ENCODE assay signal across 11 cellular contexts in the genomic region with DNA sequence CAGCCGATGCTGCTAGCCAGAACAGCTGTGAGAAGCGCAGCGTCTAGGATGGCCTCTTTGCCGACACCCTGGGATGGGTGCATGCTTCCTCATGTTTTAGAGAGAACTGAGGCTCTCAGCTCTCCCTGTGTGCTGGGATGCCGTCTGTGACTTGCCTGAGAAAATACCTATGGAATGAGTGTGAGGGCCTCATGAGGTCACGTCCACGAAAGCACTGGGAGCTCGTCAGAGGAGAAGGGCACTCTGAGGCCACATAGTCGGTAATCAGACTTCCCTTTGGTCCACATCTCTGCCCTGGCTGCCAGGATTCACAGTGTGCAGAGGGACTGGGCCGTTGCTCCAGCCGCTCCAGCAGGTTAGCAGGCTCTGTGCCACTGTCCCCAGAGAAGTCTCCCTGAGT. TPM values are rescaled to one million over a fixed set of nuclear protein-coding genes. Genes with fewer than 3 reads are reported as not detected.
DNase-seq lines count a peak whose midpoint lies in the region; ATAC-seq, FAIRE-seq and TF ChIP-seq lines count a peak whose summit lies in the region.
"Had no signal": no experiment of that assay in that cellular context is flagged by ENCODE, and none has a peak within 500 bp of the region (broad histone marks: within the 10 kb centered on the region; RNA-seq: fewer than 3 reads in every experiment).

No MANE protein-coding gene starts in this region.

- H4K91ac ChIP-seq in IMR-90 (ENCODE audit: insufficient read depth, low read depth, low read length) = peak overlapping the region; percentile 83

- peak overlapping the region; percentile 51 for H2BK15ac ChIP-seq in IMR-90 (ENCODE audit: low read depth, low read length)

- intact Hi-C loops in IMR-90 (cut with micrococcal nuclease) (loop anchor here (5.0 kb wide), 1 partner anchor 47 kb away; no protein-coding TSS in a partner anchor), left colon (cut with DNase I, micrococcal nuclease) (no loop called here)

- H3K9me3 ChIP-seq in A549 (no peaks in the 10 kb centered on the region), IMR-90 (ENCODE audit: control insufficient read depth, insufficient read depth, low read length) (no peaks in the 10 kb centered on the region)
- H3K9me3 ChIP-seq: prostate gland, testis had no signal

- peak; percentile 75 to 83 for ATAC-seq in A549
- ATAC-seq in IMR-90 (ENCODE audit: low read depth) = peak; percentile 77
- ATAC-seq in HG03025 (IDR thresholded peaks at IDR 0.05; ENCODE audit: low FRiP score, unreplicated experiment) = no peak
- no peak for ATAC-seq in left colon

- peak overlapping the region; percentile 72 for H3K14ac ChIP-seq in IMR-90 (replicated peaks; ENCODE audit: low read depth, low read length)

- peaks cover 58 to 91% of the 10 kb centered on the region in 2 experiments for H3K79me1 ChIP-seq in IMR-90 (ENCODE audit: low read depth in 1 of 2, low read length in 2 of 2)

- BruUV-seq in IMR-90 (replicated peaks; lab: Mats Ljungman, UMichigan) = no TSS peak

- H4K5ac ChIP-seq in IMR-90 (ENCODE audit: low read depth, low read length) = peak overlapping the region; percentile 68

- TF ChIP-seq RAD21 in A549 (conservative IDR thresholded peaks at IDR 0.05 in 1 of 2, IDR thresholded peaks at IDR 0.05 in 1 of 2) (no peak), IMR-90 (IDR thresholded peaks at IDR 0.05; ENCODE audit: low read length) (peak; percentile 17)

- POLR2A ChIA-PET in A549 (lab: Yijun Ruan, JAX) = interaction anchor here (0.6 to 1.0 kb wide), 2 partner anchors 21 to 62 kb away, joined by 3 to 6 read pairs; no protein-coding TSS in a partner anchor
- POLR2A ChIA-PET in IMR-90 (lab: Charles Lee; ENCODE audit: unreplicated experiment) = no interaction called here

- H3K27me3 ChIP-seq in IMR-90 (ENCODE audit: control insufficient read depth, insufficient read depth, low read length) = no peaks in the 10 kb centered on the region
- H3K27me3 ChIP-seq: testis had no signal

- H3K4me3 ChIP-seq in A549 = no peak overlapping the region
- no peak overlapping the region for H3K4me3 ChIP-seq in IMR-90 (ENCODE audit: insufficient read depth, low read depth, low read length)
- no peak overlapping the region for H3K4me3 ChIP-seq in coronary artery
- H3K4me3 ChIP-seq: prostate gland, testis had no signal

- WGBS in A549 (ENCODE audit: missing lambda C conversion rate) = 9% methylated on average over 6 of the region's 11 CpGs
- WGBS in IMR-90 (ENCODE audit: extremely low coverage in 2 of 2, insufficient read length in 1 of 2), 2 experiments = 0% methylated on average over 1 of the region's 11 CpGs; no CpG with 5 or more reads in 1 of the 2 experiments

- H3K18ac ChIP-seq in IMR-90 (ENCODE audit: low read depth, low read length) = peak overlapping the region; percentile 62

- H2AFZ ChIP-seq in IMR-90 (replicated peaks; ENCODE audit: low read length, poor library complexity) = peak overlapping the region; percentile 33

- H2BK20ac ChIP-seq in IMR-90 (ENCODE audit: low read depth, low read length) = peak overlapping the region; percentile 77

- peak overlapping the region; percentile 29 for H3K9ac ChIP-seq in IMR-90 (ENCODE audit: low read depth, low read length)

- peak overlapping the region; percentile 87 for H2BK120ac ChIP-seq in IMR-90 (ENCODE audit: low read depth, low read length)

- H2BK5ac ChIP-seq in IMR-90 (ENCODE audit: low read depth, low read length, poor library complexity, severe bottlenecking) = peak overlapping the region; percentile 86

- peak overlapping the region; percentile 92 for H3K4me2 ChIP-seq in A549
- H3K4me2 ChIP-seq in IMR-90 (ENCODE audit: low read depth, low read length) = peak overlapping the region; percentile 58

- peak overlapping the region; percentile 72 to 84 for H4K8ac ChIP-seq in IMR-90 (ENCODE audit: low read depth in 2 of 2, low read length in 2 of 2)

- TF ChIP-seq POLR2A in A549 (IDR thresholded peaks at IDR 0.05; ENCODE audit: low read length) (peak; percentile 16; the same call in 1 of the 2 replicates), IMR-90 (IDR thresholded peaks at IDR 0.05; ENCODE audit: low read depth, low read length) (peak; percentile 87)

- peak overlapping the region; percentile 68 for H2AK5ac ChIP-seq in IMR-90 (ENCODE audit: low read depth, low read length)

- in situ Hi-C loops in IMR-90 (cut with MboI; ENCODE audit: low sequenced_read_pairs) = loop anchor here (5.0 kb wide), 1 partner anchor 57 kb away; no protein-coding TSS in a partner anchor

- H3K4ac ChIP-seq in IMR-90 (ENCODE audit: low read depth, low read length) = peak overlapping the region; percentile 94

- H2AK9ac ChIP-seq in IMR-90 (replicated peaks; ENCODE audit: low read depth, low read length, poor library complexity) = peak overlapping the region; percentile 47

- peak overlapping the region; percentile 87 to 93 for H3K27ac ChIP-seq in A549
- H3K27ac ChIP-seq in IMR-90 (ENCODE audit: insufficient read depth, low read length) = peak overlapping the region; percentile 81
- peak overlapping the region; percentile 15 to 48 for H3K27ac ChIP-seq in coronary artery
- H3K27ac ChIP-seq: prostate gland, testis had no signal

- TF ChIP-seq EP300 in A549 (IDR thresholded peaks at IDR 0.05) = peak; percentile 19 to 36; a peak in 2 of 5 replicates

- no peak for TF ChIP-seq CTCF in A549 (IDR thresholded peaks at IDR 0.05)
- no peak for TF ChIP-seq CTCF in IMR-90 (conservative IDR thresholded peaks at IDR 0.05; ENCODE audit: low read depth, low read length)
- no peak for TF ChIP-seq CTCF in coronary artery (IDR thresholded peaks at IDR 0.05)

- dilution Hi-C loops in IMR-90 (cut with HindIII; ENCODE audit: low sequenced_read_pairs, unreplicated experiment) = no loop called here

- peaks cover 41% of the 10 kb centered on the region for H3K9me1 ChIP-seq in IMR-90 (ENCODE audit: insufficient read depth, low read length)

- peaks cover 16% of the 10 kb centered on the region; the same call in 1 of the 2 replicates for H4K20me1 ChIP-seq in IMR-90 (ENCODE audit: insufficient read depth, low read length)

- H3K36me3 ChIP-seq in IMR-90 (ENCODE audit: control insufficient read depth, insufficient read depth, low read length) = no peaks in the 10 kb centered on the region
- H3K36me3 ChIP-seq: prostate gland had no signal

- no peak for FAIRE-seq in A549 (lab: Jason Lieb, UNC)

- H3K23ac ChIP-seq in IMR-90 (ENCODE audit: low read depth, low read length) = peak overlapping the region; percentile 82

- CTCF ChIA-PET in A549 (lab: Yijun Ruan, JAX) = interaction anchor here (1.5 kb wide), 1 partner anchor 26 kb away, joined by 4 read pairs; no protein-coding TSS in a partner anchor
- CTCF ChIA-PET in IMR-90 (lab: Yijun Ruan, JAX) = no interaction called here

- H3K4me1 ChIP-seq in A549 (peaks cover 78% of the 10 kb centered on the region), IMR-90 (ENCODE audit: control insufficient read depth, insufficient read depth, low read length) (peaks cover 43% of the 10 kb centered on the region)
- H3K4me1 ChIP-seq: testis had no signal

- DNase-seq in A549 (ENCODE audit: low read depth in 1 of 2, low spot score in 1 of 2) (peak; percentile 58 to 89), IMR-90 (peak; percentile 99), coronary artery (ENCODE audit: low spot score) (no peak), lung microvascular endothelial cell (ENCODE audit: low read depth in 2 of 2) (peak; percentile 76 to 85), NCI-H2029 (lab: John Stamatoyannopoulos, UW) (no peak), NCI-H146 (lab: John Stamatoyannopoulos, UW) (no peak), left colon (no peak)
- DNase-seq: activated CD8-positive, alpha-beta memory T cell treated with anti-CD3 and anti-CD28 coated beads for 24 hours; testis had no signal

- peak overlapping the region; percentile 60 for H3K56ac ChIP-seq in IMR-90 (ENCODE audit: extremely low read depth, insufficient read depth, low read length)

TF ChIP-seq in A549, 52 proteins besides CTCF, POLR2A, EP300 and RAD21 (continues in another document):
- no peak for TF ChIP-seq POLR2AphosphoS2 (conservative IDR thresholded peaks at IDR 0.05; ENCODE audit: low read length)
- no peak for TF ChIP-seq HOXB5 (CRISPR knock-in tag; IDR thresholded peaks at IDR 0.05)
- TF ChIP-seq, protein P1, sequence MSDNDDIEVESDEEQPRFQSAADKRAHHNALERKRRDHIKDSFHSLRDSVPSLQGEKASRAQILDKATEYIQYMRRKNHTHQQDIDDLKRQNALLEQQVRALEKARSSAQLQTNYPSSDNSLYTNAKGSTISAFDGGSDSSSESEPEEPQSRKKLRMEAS (IDR thresholded peaks at IDR 0.05) = peak; percentile 47

TF ChIP-seq in IMR-90, 13 proteins besides CTCF, POLR2A, EP300 and RAD21 (continues in another document):
- TF ChIP-seq MXI1 (IDR thresholded peaks at IDR 0.05; ENCODE audit: borderline replicate concordance, low read depth, low read length) (peak; percentile 39; the same call in 1 of the 2 replicates), FOS (IDR thresholded peaks at IDR 0.05; ENCODE audit: low read depth, low read length) (peak; percentile 92), CHD1 (IDR thresholded peaks at IDR 0.05; ENCODE audit: low read depth, low read length) (no peak), MAFK (IDR thresholded peaks at IDR 0.05; ENCODE audit: low read depth, low read length) (no peak), BHLHE40 (IDR thresholded peaks at IDR 0.05; ENCODE audit: low read depth, low read length) (no peak; the same call in 1 of the 2 replicates), NFE2L2 (IDR thresholded peaks at IDR 0.05; ENCODE audit: low read depth, low read length) (no peak), SMC3 (IDR thresholded peaks at IDR 0.05; ENCODE audit: low read depth, low read length) (peak; percentile 13; the same call in 1 of the 2 replicates), CEBPB (IDR thresholded peaks at IDR 0.05; ENCODE audit: low read depth, low read length) (no peak)

RNA-seq across cellular contexts. Expression of a gene that starts 54.6 kb away (rescaled TPM):
- 18.7 and 20.5 TPM in 2 replicates for polyA plus RNA-seq in A549 (2011; rRNA removed)
- 13.3 and 17.7 TPM in 2 replicates for polyA plus RNA-seq in A549 (2012; cell fraction: cytosol; rRNA removed)
- polyA plus RNA-seq in A549 (2012; cell fraction: nucleus; rRNA removed) = 74.0 and 74.6 TPM in 2 replicates
- 30.1 to 35.1 TPM (median 30.3 TPM) in 3 replicates for polyA plus RNA-seq in A549 (2017; fragmentation: RNase III; extraction: RNeasy Plus Mini Kit Qiagen cat#74134 plus additional on column Dnase treatment)
- polyA minus RNA-seq in A549 (2011; rRNA and poly(A)+ RNA removed) = 28.0 and 34.1 TPM in 2 replicates
- total RNA-seq in IMR-90 (2012; rRNA removed) = 16.1 and 17.6 TPM in 2 replicates
- 26.8 and 30.0 TPM in 2 replicates for polyA plus RNA-seq in IMR-90 (2012; rRNA removed)
- polyA plus RNA-seq in IMR-90 (2012; cell fraction: cytosol; rRNA removed) = 10.9 and 13.3 TPM in 2 replicates
- polyA plus RNA-seq in IMR-90 (2012; cell fraction: nucleus; rRNA removed; ENCODE audit: low replicate concordance) = 92.0 and 112 TPM in 2 replicates
- 13.9 and 29.0 TPM in 2 replicates for total RNA-seq in lung microvascular endothelial cell
- 100 to 1,000 TPM in 1 of 2 donors, 10 to 100 TPM in 1; 93.6 to 114 TPM for total RNA-seq in left colon

Comparison
In these comparisons a context has a peak if more than half of its experiments do, and no peak if none do; other contexts are left out.
1. ATAC-seq: peak in A549 (2 of 2) and IMR-90 (single experiment); none in HG03025 (single experiment) and left colon (single experiment).
2. DNase-seq: peak in A549 (2 of 2), IMR-90 (single experiment) and lung microvascular endothelial cell (2 of 2); none in coronary artery (single experiment), NCI-H2029 (single experiment), NCI-H146 (single experiment) and left colon (0 of 2).
3. H3K27ac ChIP-seq: peak in every context shown above with its lines; median percentile 90 in A549; 81 in IMR-90; 32 in coronary artery.